ENCODE assay signal across 9 cellular contexts in the genomic region with DNA sequence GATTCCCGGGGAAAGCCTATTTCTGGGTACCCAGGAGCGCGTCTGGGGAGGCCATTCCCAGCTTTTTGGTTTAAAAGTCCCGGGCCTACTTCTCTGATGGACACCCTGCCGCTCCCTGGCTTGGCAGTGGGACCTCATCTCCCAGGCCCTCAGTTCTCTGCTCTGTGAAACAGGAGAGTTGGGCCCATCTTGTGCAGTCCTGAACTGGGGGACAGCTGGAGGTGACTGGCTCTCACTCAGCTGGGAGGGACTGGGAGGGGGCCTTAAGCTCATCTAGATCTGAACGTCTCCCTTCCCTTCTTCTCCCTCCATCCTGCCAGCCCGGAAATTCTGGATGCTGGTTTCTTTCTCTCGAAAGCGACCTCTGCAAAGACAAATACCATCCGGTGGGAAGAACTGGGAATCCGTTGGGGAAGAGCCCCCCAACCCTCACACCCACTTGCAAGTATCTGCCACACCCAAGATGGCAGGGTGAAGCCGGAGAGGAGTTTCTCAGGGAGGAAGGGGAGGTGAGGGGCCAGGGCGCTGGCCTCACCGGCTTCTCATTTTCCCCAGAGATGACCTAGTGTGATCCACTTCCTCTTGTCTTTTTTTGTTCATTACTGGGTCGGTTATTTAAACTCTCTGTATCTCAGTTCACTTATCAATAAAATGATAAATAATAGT. TPM values are rescaled to one million over a fixed set of nuclear protein-coding genes. Genes with fewer than 3 reads are reported as not detected.
DNase-seq lines count a peak whose midpoint lies in the region; ATAC-seq and TF ChIP-seq lines count a peak whose summit lies in the region.
"Had no signal": no experiment of that assay in that cellular context is flagged by ENCODE, and none has a peak within 500 bp of the region (broad histone marks: within the 10 kb centered on the region; RNA-seq: fewer than 3 reads in every experiment).

No MANE protein-coding gene starts in this region.

- H3K79me2 ChIP-seq in OCI-LY7 (ENCODE audit: insufficient read depth, low read depth, low read length) = no peaks in the 10 kb centered on the region

- no peaks in the 10 kb centered on the region for H3K4me1 ChIP-seq in OCI-LY7 (ENCODE audit: insufficient read depth, low read length, poor library complexity, severe bottlenecking)

- H3K9me2 ChIP-seq in OCI-LY7 (ENCODE audit: insufficient read depth, low read length) = no peaks in the 10 kb centered on the region

- no peaks in the 10 kb centered on the region for H3K9me3 Mint-ChIP-seq in stimulated activated naive CD8-positive, alpha-beta T cell treated with anti-CD3 and anti-CD28 coated beads, Interleukin-15, Interleukin-2, amounts not matched to agents 100 ng/mL and 50 ng/mL, for 24 hours
- H3K9me3 Mint-ChIP-seq in naive B cell = no peaks in the 10 kb centered on the region

- peaks cover 8% of the 10 kb centered on the region for H3K36me3 Mint-ChIP-seq in stimulated activated naive CD8-positive, alpha-beta T cell treated with anti-CD3 and anti-CD28 coated beads, Interleukin-15, Interleukin-2, amounts not matched to agents 100 ng/mL and 50 ng/mL, for 24 hours (ENCODE audit: low read depth)
- H3K36me3 Mint-ChIP-seq in naive B cell = no peaks in the 10 kb centered on the region

- H3K4me3 Mint-ChIP-seq in stimulated activated naive CD8-positive, alpha-beta T cell treated with anti-CD3 and anti-CD28 coated beads, Interleukin-15, Interleukin-2, amounts not matched to agents 100 ng/mL and 50 ng/mL, for 24 hours = peak overlapping the region; percentile 73
- H3K4me3 Mint-ChIP-seq in naive B cell = peak overlapping the region; percentile 77 to 90 (median 85)

- intact Hi-C loops in dorsolateral prefrontal cortex (cut with DNase I) = no loop called here
- intact Hi-C loops in OCI-LY7 (cut with micrococcal nuclease; ENCODE audit: unreplicated experiment) = no loop called here

- no peak overlapping the region for H2AFZ ChIP-seq in OCI-LY7 (ENCODE audit: low read length)

- peak overlapping the region in 26 of 59 donors; percentile 3 to 79 (median 52) for H3K27ac ChIP-seq in dorsolateral prefrontal cortex
- no peak overlapping the region for H3K27ac ChIP-seq in RWPE1
- no peak overlapping the region for H3K27ac ChIP-seq in OCI-LY7 (ENCODE audit: low read depth, low read length, poor library complexity, severe bottlenecking)

- H4K20me1 ChIP-seq in OCI-LY7 (ENCODE audit: insufficient read depth, low read length) = no peaks in the 10 kb centered on the region

- no peak for DNase-seq in stimulated activated naive CD8-positive, alpha-beta T cell treated with anti-CD3 and anti-CD28 coated beads, Interleukin-15, Interleukin-2, amounts not matched to agents 100 U/mL and 50 U/mL, for 24 hours
- DNase-seq in dorsolateral prefrontal cortex = peak in 2 of 10 donors; percentile 5 to 30
- DNase-seq in naive B cell = no peak
- DNase-seq in HCEC 1CT = no peak
- no peak for DNase-seq in RWPE1 (ENCODE audit: low spot score)
- no peak for DNase-seq in GOT3 (lab: John Stamatoyannopoulos, UW)
- no peak for DNase-seq in OCI-LY7 (ENCODE audit: low spot score)
- DNase-seq: GDM1 had no signal

- no peaks in the 10 kb centered on the region for H3K36me3 ChIP-seq in OCI-LY7 (ENCODE audit: insufficient read depth, low read length)

- H3K4me1 Mint-ChIP-seq in stimulated activated naive CD8-positive, alpha-beta T cell treated with anti-CD3 and anti-CD28 coated beads, Interleukin-15, Interleukin-2, amounts not matched to agents 100 ng/mL and 50 ng/mL, for 24 hours (ENCODE audit: low read depth) = peaks cover 64% of the 10 kb centered on the region
- peaks cover 37 to 65% (median 52%) of the 10 kb centered on the region in 3 donors for H3K4me1 Mint-ChIP-seq in naive B cell

- ATAC-seq in stimulated activated naive CD8-positive, alpha-beta T cell treated with anti-CD3 and anti-CD28 coated beads, Interleukin-15, Interleukin-2, amounts not matched to agents 100 U/mL and 50 U/mL, for 24 hours = no peak
- no peak for ATAC-seq in naive B cell (ENCODE audit: low read depth in 2 of 2)

- H3K27ac Mint-ChIP-seq in stimulated activated naive CD8-positive, alpha-beta T cell treated with anti-CD3 and anti-CD28 coated beads, Interleukin-15, Interleukin-2, amounts not matched to agents 100 ng/mL and 50 ng/mL, for 24 hours = peak overlapping the region; percentile 93
- peak overlapping the region; percentile 7 to 77 (median 44) for H3K27ac Mint-ChIP-seq in naive B cell

- no peaks in the 10 kb centered on the region for H3K27me3 Mint-ChIP-seq in stimulated activated naive CD8-positive, alpha-beta T cell treated with anti-CD3 and anti-CD28 coated beads, Interleukin-15, Interleukin-2, amounts not matched to agents 100 ng/mL and 50 ng/mL, for 24 hours
- no peaks in the 10 kb centered on the region for H3K27me3 Mint-ChIP-seq in naive B cell

- CTCF ChIA-PET in RWPE1 (lab: Yijun Ruan, JAX) (interaction anchor here (0.6 to 1.0 kb wide), 2 partner anchors 12 to 155 kb away, joined by 3 to 5 read pairs; no protein-coding TSS in a partner anchor), OCI-LY7 (lab: Charles Lee; ENCODE audit: unreplicated experiment) (no interaction called here)

- H3K9me3 ChIP-seq in OCI-LY7 (ENCODE audit: low read length) = no peaks in the 10 kb centered on the region

- TF ChIP-seq CTCF in dorsolateral prefrontal cortex (IDR thresholded peaks at IDR 0.05 in 54 of 56, conservative IDR thresholded peaks at IDR 0.05 in 2 of 56; ENCODE audit: low read depth in 1 of 56, partially characterized antibody in 56 of 56) = no peak
- TF ChIP-seq CTCF in RWPE1 (conservative IDR thresholded peaks at IDR 0.05; ENCODE audit: low read depth) = no peak
- TF ChIP-seq CTCF in OCI-LY7 (conservative IDR thresholded peaks at IDR 0.05; ENCODE audit: low read length) = no peak

- H3K4me3 ChIP-seq in dorsolateral prefrontal cortex = peak overlapping the region in 57 of 59 donors; percentile 31 to 73 (median 58)
- no peak overlapping the region for H3K4me3 ChIP-seq in OCI-LY7 (ENCODE audit: low read depth, low read length, poor library complexity, severe bottlenecking)

- H3K4me2 ChIP-seq in OCI-LY7 (ENCODE audit: low read length) = no peak overlapping the region

- peaks cover 0 to 33% (median 15%) of the 10 kb centered on the region in 45 donors for H3K27me3 ChIP-seq in dorsolateral prefrontal cortex

- no TSS peak for BruUV-seq in OCI-LY7 (replicated peaks; lab: Mats Ljungman, UMichigan)

- POLR2A ChIA-PET in RWPE1 (lab: Yijun Ruan, JAX; ENCODE audit: low non-redundant PET) (interaction anchor here (0.5 kb wide), 1 partner anchor 25 kb away, joined by 4 read pairs; no protein-coding TSS in a partner anchor), OCI-LY7 (lab: Charles Lee) (no interaction called here)

RNA-seq across cellular contexts. Expression of a gene that starts 1.4 kb away (rescaled TPM):
- total RNA-seq in dorsolateral prefrontal cortex (10 to 100 TPM in 75 of 120 experiments, 1 to 10 TPM in 45; 4.9 to 26.2 (median 11.7) TPM), OCI-LY7 (2022) (not detected in 2 replicates)
- polyA plus RNA-seq in naive B cell (ENCODE audit: low read depth in 6 of 6) = 10 to 100 TPM in 5 of 6 donors, 1 to 10 TPM in 1; 7.6 to 43.7 (median 24.5) TPM
- not detected in 2 replicates for total RNA-seq in OCI-LY7 (2014; rRNA removed; shearing (Covaris generic))

Comparison
In these comparisons a context has a peak if more than half of its experiments do, and no peak if none do; other contexts are left out.
1. RNA of a gene that starts 1.4 kb away (total RNA-seq): 4.9 to 26.2 TPM in dorsolateral prefrontal cortex; not detected in OCI-LY7; every median in the first group is over 4 times any median in the second.